ENCODE assay signal across 14 cellular contexts in the genomic region with DNA sequence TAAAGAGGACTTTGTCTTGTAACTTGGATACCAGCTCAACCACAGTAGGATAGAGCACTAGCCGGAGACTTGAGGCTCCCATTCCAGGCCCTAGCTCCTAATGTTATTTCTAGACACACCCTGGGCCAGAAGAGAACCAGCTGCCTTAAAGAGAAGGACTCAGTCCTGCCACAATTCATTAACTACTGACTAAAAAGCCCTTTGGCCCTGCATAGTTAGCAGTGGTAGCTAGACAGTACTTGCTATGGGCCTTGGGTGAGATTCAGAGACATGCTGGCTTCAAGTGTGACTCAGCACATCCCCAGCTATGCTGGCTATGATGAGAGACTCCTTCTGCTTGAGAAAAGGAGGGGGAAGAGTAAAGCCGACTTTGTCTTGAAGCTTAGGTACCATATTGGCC. TPM values are rescaled to one million over a fixed set of nuclear protein-coding genes. Genes with fewer than 3 reads are reported as not detected.
DNase-seq lines count a peak whose midpoint lies in the region; ATAC-seq and TF ChIP-seq lines count a peak whose summit lies in the region.
"Had no signal": no experiment of that assay in that cellular context is flagged by ENCODE, and none has a peak within 500 bp of the region (broad histone marks: within the 10 kb centered on the region; RNA-seq: fewer than 3 reads in every experiment).

No MANE protein-coding gene starts in this region.

- WGBS in heart right ventricle, 2 donors = 92% methylated on average over 2 of the region's 2 CpGs

- H3K9me3 Mint-ChIP-seq in activated CD4-positive, alpha-beta memory T cell treated with anti-CD3 and anti-CD28 coated beads, Interleukin-2, amount 10 ng/mL, durations not matched to agents 7 days and 5 days = no peaks in the 10 kb centered on the region

- H3K4me3 ChIP-seq in heart right ventricle (no peak overlapping the region), foreskin fibroblast (ENCODE audit: low read depth in 1 of 2, low read length in 2 of 2) (no peak overlapping the region), tibial artery (no peak overlapping the region)
- H3K4me3 ChIP-seq: colonic mucosa, esophagus muscularis mucosa, tibial nerve had no signal

- ATAC-seq in heart right ventricle = peak in 7 of 8 donors; percentile 36 to 69 (median 55)
- no peak for ATAC-seq in Right ventricle myocardium superior (ENCODE audit: poor library complexity)

- intact Hi-C loops in heart right ventricle (cut with DNase I) (no loop called here), Right ventricle myocardium superior (cut with DNase I) (no loop called here), tibial artery (cut with DNase I; ENCODE audit: low total_unique reads) (no loop called here)

- no peak for DNase-seq in heart right ventricle
- no peak for DNase-seq in Right ventricle myocardium superior
- DNase-seq in amniotic epithelial cell (ENCODE audit: low read depth) = peak; percentile 31
- peak; percentile 43 to 72 for DNase-seq in foreskin fibroblast
- DNase-seq in stromal cell of bone marrow (ENCODE audit: low read depth) = peak; percentile 50
- no peak for DNase-seq in activated CD4-positive, alpha-beta memory T cell treated with anti-CD3 and anti-CD28 coated beads, Interleukin-2, amount 10 ng/mL, durations not matched to agents 7 days and 5 days
- DNase-seq in NCI-H1436 treated with DMSO at 0.1 percent for 48 hours (lab: John Stamatoyannopoulos, UW) = no peak
- no peak for DNase-seq in tibial artery
- DNase-seq: AML-193, colonic mucosa, MM.1S had no signal

- POLR2A ChIA-PET in activated CD4-positive, alpha-beta memory T cell treated with anti-CD3 and anti-CD28 coated beads, Interleukin-2, amount 10 ng/mL, durations not matched to agents 7 days and 5 days (lab: Charles Lee) = no interaction called here

- H3K27me3 ChIP-seq in heart right ventricle (no peaks in the 10 kb centered on the region), tibial artery (no peaks in the 10 kb centered on the region)
- H3K27me3 ChIP-seq: colonic mucosa, esophagus muscularis mucosa, tibial nerve had no signal

- TF ChIP-seq CTCF in heart right ventricle (IDR thresholded peaks at IDR 0.05) (no peak), foreskin fibroblast (IDR thresholded peaks at IDR 0.05; ENCODE audit: low read depth, low read length) (no peak), tibial artery (IDR thresholded peaks at IDR 0.05) (no peak)

- H3K4me1 ChIP-seq in heart right ventricle (peaks cover 0 to 32% (median 12%) of the 10 kb centered on the region in 9 donors), tibial artery (no peaks in the 10 kb centered on the region)
- H3K4me1 ChIP-seq: colonic mucosa, esophagus muscularis mucosa had no signal

- CTCF ChIA-PET in activated CD4-positive, alpha-beta memory T cell treated with anti-CD3 and anti-CD28 coated beads, Interleukin-2, amount 10 ng/mL, durations not matched to agents 7 days and 5 days (lab: Charles Lee) = no interaction called here

- no peak overlapping the region for H3K27ac Mint-ChIP-seq in activated CD4-positive, alpha-beta memory T cell treated with anti-CD3 and anti-CD28 coated beads, Interleukin-2, amount 10 ng/mL, durations not matched to agents 7 days and 5 days
- H3K27ac Mint-ChIP-seq: activated naive CD8-positive, alpha-beta T cell had no signal

- no peak overlapping the region for H3K4me3 Mint-ChIP-seq in activated CD4-positive, alpha-beta memory T cell treated with anti-CD3 and anti-CD28 coated beads, Interleukin-2, amount 10 ng/mL, durations not matched to agents 7 days and 5 days
- H3K4me3 Mint-ChIP-seq: activated naive CD8-positive, alpha-beta T cell had no signal

- H3K27ac ChIP-seq in heart right ventricle = peak overlapping the region in 2 of 10 donors; percentile 22
- H3K27ac ChIP-seq in tibial artery = no peak overlapping the region
- H3K27ac ChIP-seq: colonic mucosa, esophagus muscularis mucosa, tibial nerve had no signal

- no peaks in the 10 kb centered on the region for H3K4me1 Mint-ChIP-seq in activated CD4-positive, alpha-beta memory T cell treated with anti-CD3 and anti-CD28 coated beads, Interleukin-2, amount 10 ng/mL, durations not matched to agents 7 days and 5 days

- H3K9me3 ChIP-seq in heart right ventricle = no peaks in the 10 kb centered on the region
- no peaks in the 10 kb centered on the region for H3K9me3 ChIP-seq in tibial artery
- H3K9me3 ChIP-seq: colonic mucosa, esophagus muscularis mucosa, tibial nerve had no signal

- no peaks in the 10 kb centered on the region for H3K36me3 ChIP-seq in heart right ventricle
- H3K36me3 ChIP-seq in tibial artery = no peaks in the 10 kb centered on the region
- H3K36me3 ChIP-seq: colonic mucosa, esophagus muscularis mucosa, tibial nerve had no signal

- H3K27me3 Mint-ChIP-seq in activated CD4-positive, alpha-beta memory T cell treated with anti-CD3 and anti-CD28 coated beads, Interleukin-2, amount 10 ng/mL, durations not matched to agents 7 days and 5 days = no peaks in the 10 kb centered on the region
- H3K27me3 Mint-ChIP-seq: activated naive CD8-positive, alpha-beta T cell had no signal

- H3K36me3 Mint-ChIP-seq in activated CD4-positive, alpha-beta memory T cell treated with anti-CD3 and anti-CD28 coated beads, Interleukin-2, amount 10 ng/mL, durations not matched to agents 7 days and 5 days (ENCODE audit: low read depth) = no peaks in the 10 kb centered on the region
- H3K36me3 Mint-ChIP-seq: activated naive CD8-positive, alpha-beta T cell had no signal

RNA-seq across cellular contexts. Expression of a gene that starts 47.3 kb away (rescaled TPM):
- total RNA-seq in heart right ventricle (10 to 100 TPM; 35.5 to 53.5 (median 44.5) TPM), Right ventricle myocardium superior (39.9 TPM)
- 10 to 100 TPM; 17.6 to 34.5 TPM for polyA plus RNA-seq in heart right ventricle
- 10 to 100 TPM; 78.4 to 81.2 TPM for total RNA-seq in activated CD4-positive, alpha-beta memory T cell treated with anti-CD3 and anti-CD28 coated beads, Interleukin-2, amount 10 ng/mL, durations not matched to agents 7 days and 5 days

RNA-seq across cellular contexts. Expression of a gene that starts 47.4 kb away (rescaled TPM):
- total RNA-seq in heart right ventricle (10 to 100 TPM in 2 of 10 donors, 1 to 10 TPM in 8; 4.0 to 10.7 (median 6.8) TPM), Right ventricle myocardium superior (4.8 TPM)
- polyA plus RNA-seq in heart right ventricle = 10 to 100 TPM in 1 of 2 donors, 1 to 10 TPM in 1; 3.6 to 14.4 TPM
- 10 to 100 TPM; 10.5 to 13.0 TPM for total RNA-seq in activated CD4-positive, alpha-beta memory T cell treated with anti-CD3 and anti-CD28 coated beads, Interleukin-2, amount 10 ng/mL, durations not matched to agents 7 days and 5 days

Comparison
In these comparisons a context has a peak if more than half of its experiments do, and no peak if none do; other contexts are left out.
1. DNase-seq: peak in amniotic epithelial cell (single experiment), foreskin fibroblast (2 of 2) and stromal cell of bone marrow (single experiment); none in heart right ventricle (0 of 2), Right ventricle myocardium superior (single experiment), activated CD4-positive, alpha-beta memory T cell treated with anti-CD3 and anti-CD28 coated beads, Interleukin-2, amount 10 ng/mL, durations not matched to agents 7 days and 5 days (single experiment), NCI-H1436 treated with DMSO at 0.1 percent for 48 hours (single experiment) and tibial artery (0 of 2).